1 cellular context compared by ENCODE assay signal in the genomic region with DNA sequence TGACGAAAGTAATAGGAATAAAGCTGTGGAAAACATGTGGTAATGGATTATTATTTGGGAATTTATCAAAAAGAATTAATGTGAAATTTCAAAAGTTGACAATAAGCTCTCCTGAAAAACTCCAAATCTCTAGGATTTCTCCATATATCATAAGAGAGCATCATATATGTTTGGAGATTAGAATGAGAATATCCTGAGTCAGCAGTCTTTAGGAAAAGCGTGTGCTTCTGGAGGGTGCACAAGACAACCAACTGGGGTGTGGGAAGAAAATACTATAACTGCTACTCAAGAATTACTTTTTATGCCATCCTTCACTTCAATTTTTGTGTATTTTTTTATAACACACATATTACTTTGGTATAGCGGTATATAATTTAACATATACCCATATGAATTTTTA.
TF ChIP-seq lines count a peak whose summit lies in the region.

No MANE protein-coding gene starts in this region.

TF ChIP-seq in GM23338, 12 proteins besides CTCF, POLR2A, EP300 and RAD21 (continued from another document):
- TF ChIP-seq REST (IDR thresholded peaks at IDR 0.05; ENCODE audit: unreplicated experiment) = no peak
- TF ChIP-seq EZH2phosphoT487 (IDR thresholded peaks at IDR 0.05; ENCODE audit: unreplicated experiment) = no peak
- TF ChIP-seq JUNB (IDR thresholded peaks at IDR 0.05; ENCODE audit: unreplicated experiment) = no peak
- TF ChIP-seq, protein P1, sequence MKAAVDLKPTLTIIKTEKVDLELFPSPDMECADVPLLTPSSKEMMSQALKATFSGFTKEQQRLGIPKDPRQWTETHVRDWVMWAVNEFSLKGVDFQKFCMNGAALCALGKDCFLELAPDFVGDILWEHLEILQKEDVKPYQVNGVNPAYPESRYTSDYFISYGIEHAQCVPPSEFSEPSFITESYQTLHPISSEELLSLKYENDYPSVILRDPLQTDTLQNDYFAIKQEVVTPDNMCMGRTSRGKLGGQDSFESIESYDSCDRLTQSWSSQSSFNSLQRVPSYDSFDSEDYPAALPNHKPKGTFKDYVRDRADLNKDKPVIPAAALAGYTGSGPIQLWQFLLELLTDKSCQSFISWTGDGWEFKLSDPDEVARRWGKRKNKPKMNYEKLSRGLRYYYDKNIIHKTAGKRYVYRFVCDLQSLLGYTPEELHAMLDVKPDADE (IDR thresholded peaks at IDR 0.05) = no peak
TF ChIP-seq in GM23338: peak in this region for 0.
